1 cellular context compared by ENCODE assay signal in the genomic region with DNA sequence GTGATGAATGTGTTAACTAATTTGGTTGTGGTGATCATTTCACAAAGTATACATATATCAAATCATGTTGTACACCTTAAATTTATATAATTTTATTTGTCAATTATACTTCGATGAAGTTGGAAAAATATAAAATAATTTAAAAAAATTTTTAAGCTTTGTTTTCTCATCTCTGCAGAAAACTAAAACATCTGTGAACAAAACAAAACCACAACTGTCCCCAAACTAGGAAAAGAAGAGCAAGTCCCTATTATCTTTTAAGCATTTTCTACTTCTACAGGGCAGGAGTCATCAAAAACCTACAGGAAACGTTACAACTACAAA.
TF ChIP-seq lines count a peak whose summit lies in the region.

No MANE protein-coding gene starts in this region.

TF ChIP-seq in HEK293, 187 proteins besides CTCF, POLR2A, EP300 and RAD21:
- TF ChIP-seq ZNF292 (tag by site-specific recombination; IDR thresholded peaks at IDR 0.05; ENCODE audit: borderline replicate concordance, low read depth) (no peak), ZNF221 (tag by site-specific recombination; IDR thresholded peaks at IDR 0.05; ENCODE audit: borderline replicate concordance) (no peak), ZNF112 (tag by site-specific recombination; IDR thresholded peaks at IDR 0.05) (no peak), ZIC2 (tag by site-specific recombination; IDR thresholded peaks at IDR 0.05) (0 out of 2 replicates have a peak, but pooled peaks have one; percentile 36)
TF ChIP-seq in HEK293: peak in this region for 1.
